Comparison of ENCODE assay signal across 1 cellular context in the genomic region with DNA sequence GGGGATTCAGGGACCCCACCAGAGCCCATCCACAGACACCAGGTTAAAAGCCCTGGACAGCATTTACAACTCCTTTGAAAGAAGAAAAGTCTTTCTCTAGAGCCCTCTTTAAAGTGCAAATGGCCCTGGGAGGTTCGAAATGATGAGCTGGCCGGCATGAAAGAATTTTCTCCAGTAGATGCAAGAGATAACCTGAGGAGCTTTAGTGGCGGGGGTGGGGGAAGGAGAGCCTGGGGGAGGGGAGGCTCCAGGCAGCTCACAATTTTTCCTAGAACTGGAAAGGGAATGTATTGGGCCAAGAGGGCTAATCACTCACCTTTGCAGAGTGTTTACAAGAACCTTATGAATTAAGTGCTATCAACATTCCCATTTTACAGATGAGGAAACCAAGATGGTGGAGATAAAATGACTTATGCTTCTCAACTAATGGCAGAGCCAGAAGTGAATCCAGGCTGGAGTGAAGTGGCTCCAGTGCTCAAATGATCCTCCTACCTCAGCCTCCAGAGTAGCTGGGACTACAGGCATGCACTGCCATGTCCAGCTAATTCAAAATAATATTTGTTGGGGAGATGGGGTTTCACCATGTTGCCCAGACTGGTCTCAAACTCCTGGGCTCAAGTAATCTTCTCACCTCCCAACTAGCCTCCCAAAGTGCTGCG.
TF ChIP-seq lines count a peak whose summit lies in the region.

No MANE protein-coding gene starts in this region.

TF ChIP-seq in WTC11, 78 proteins besides CTCF, POLR2A, EP300 and RAD21:
- TF ChIP-seq GTF2I (CRISPR knock-in tag; conservative IDR thresholded peaks at IDR 0.05) (no peak), E2F1 (CRISPR knock-in tag; IDR thresholded peaks at IDR 0.05) (no peak), NR3C1 (CRISPR knock-in tag; conservative IDR thresholded peaks at IDR 0.05; ENCODE audit: low read depth) (no peak), PRRX2 (CRISPR knock-in tag; IDR thresholded peaks at IDR 0.05) (no peak), TCF7 (CRISPR knock-in tag; IDR thresholded peaks at IDR 0.05; ENCODE audit: low read depth) (no peak), ZBTB43 (CRISPR knock-in tag; IDR thresholded peaks at IDR 0.05) (no peak), JUN (CRISPR knock-in tag; IDR thresholded peaks at IDR 0.05) (no peak), USF2 (CRISPR knock-in tag; IDR thresholded peaks at IDR 0.05) (no peak), HMGXB4 (CRISPR knock-in tag; IDR thresholded peaks at IDR 0.05) (no peak), FOXP1 (CRISPR knock-in tag; IDR thresholded peaks at IDR 0.05; ENCODE audit: borderline replicate concordance) (no peak), ZNF423 (CRISPR knock-in tag; IDR thresholded peaks at IDR 0.05) (no peak), E2F5 (CRISPR knock-in tag; IDR thresholded peaks at IDR 0.05) (no peak), PRDM15 (CRISPR knock-in tag; IDR thresholded peaks at IDR 0.05) (no peak), SMAD4 (CRISPR knock-in tag; IDR thresholded peaks at IDR 0.05) (no peak), FOXJ3 (CRISPR knock-in tag; IDR thresholded peaks at IDR 0.05; ENCODE audit: borderline replicate concordance) (no peak), ZNF121 (CRISPR knock-in tag; IDR thresholded peaks at IDR 0.05) (no peak), ZNF138 (CRISPR knock-in tag; conservative IDR thresholded peaks at IDR 0.05) (no peak)
- TF ChIP-seq, protein P1, sequence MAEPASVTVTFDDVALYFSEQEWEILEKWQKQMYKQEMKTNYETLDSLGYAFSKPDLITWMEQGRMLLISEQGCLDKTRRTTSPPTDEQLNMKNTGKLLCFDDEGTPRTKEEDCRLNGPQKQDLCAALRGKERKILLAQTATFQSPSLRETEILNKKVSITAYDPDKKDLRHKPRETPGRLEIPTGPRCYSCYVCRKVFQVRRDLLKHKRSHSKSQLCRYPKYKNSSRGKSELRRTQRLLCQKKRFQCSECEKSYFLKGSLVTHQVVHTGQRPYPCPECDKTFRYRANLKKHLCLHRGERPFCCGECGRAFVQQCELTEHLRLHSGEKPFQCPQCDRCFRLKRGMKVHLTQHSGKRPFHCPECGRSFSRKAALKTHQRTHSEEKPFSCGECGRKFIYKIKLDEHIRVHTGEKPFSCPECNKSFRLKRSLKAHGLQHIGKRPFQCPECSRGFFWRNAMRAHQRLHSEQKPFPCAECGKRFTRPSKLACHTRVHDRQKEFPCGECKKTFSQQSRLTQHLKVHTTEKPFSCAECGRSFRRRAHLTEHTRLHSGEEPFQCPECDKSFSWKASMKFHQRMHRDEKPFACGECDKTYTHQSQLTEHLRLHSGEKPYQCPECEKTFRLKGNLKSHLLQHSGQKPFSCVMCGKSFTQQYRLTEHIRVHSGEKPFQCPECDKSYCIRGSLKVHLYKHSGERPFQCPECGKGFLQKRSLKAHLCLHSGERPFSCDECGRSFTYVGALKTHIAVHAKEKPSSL (CRISPR knock-in tag; conservative IDR thresholded peaks at IDR 0.05): no peak
- TF ChIP-seq, protein P2, sequence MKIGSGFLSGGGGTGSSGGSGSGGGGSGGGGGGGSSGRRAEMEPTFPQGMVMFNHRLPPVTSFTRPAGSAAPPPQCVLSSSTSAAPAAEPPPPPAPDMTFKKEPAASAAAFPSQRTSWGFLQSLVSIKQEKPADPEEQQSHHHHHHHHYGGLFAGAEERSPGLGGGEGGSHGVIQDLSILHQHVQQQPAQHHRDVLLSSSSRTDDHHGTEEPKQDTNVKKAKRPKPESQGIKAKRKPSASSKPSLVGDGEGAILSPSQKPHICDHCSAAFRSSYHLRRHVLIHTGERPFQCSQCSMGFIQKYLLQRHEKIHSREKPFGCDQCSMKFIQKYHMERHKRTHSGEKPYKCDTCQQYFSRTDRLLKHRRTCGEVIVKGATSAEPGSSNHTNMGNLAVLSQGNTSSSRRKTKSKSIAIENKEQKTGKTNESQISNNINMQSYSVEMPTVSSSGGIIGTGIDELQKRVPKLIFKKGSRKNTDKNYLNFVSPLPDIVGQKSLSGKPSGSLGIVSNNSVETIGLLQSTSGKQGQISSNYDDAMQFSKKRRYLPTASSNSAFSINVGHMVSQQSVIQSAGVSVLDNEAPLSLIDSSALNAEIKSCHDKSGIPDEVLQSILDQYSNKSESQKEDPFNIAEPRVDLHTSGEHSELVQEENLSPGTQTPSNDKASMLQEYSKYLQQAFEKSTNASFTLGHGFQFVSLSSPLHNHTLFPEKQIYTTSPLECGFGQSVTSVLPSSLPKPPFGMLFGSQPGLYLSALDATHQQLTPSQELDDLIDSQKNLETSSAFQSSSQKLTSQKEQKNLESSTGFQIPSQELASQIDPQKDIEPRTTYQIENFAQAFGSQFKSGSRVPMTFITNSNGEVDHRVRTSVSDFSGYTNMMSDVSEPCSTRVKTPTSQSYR (CRISPR knock-in tag; IDR thresholded peaks at IDR 0.05): no peak
